Comparison of ENCODE assay signal across 9 cellular contexts in genomic region chr11:104799251-104799650, GRCh38.
A peak's percentile ranks its signal among the peaks of the same experiment; 100 is the strongest.
DNase-seq lines count a peak whose midpoint lies in the region; ATAC-seq and TF ChIP-seq lines count a peak whose summit lies in the region.
"Had no signal": no experiment of that assay in that cellular context is flagged by ENCODE, and none has a peak within 500 bp of the region (broad histone marks: within the 10 kb centered on the region; RNA-seq: fewer than 3 reads in every experiment).

No MANE protein-coding gene starts in this region.

- H3K27me3 ChIP-seq in fibroblast of lung (ENCODE audit: control insufficient read depth, insufficient read depth, low read length), result no peaks in the 10 kb centered on the region
- H3K27me3 ChIP-seq in colonic mucosa, result no peaks in the 10 kb centered on the region

- H3K79me2 ChIP-seq in fibroblast of lung (ENCODE audit: control insufficient read depth, insufficient read depth, low read length), result no peaks in the 10 kb centered on the region

- no peak overlapping the region for H3K9ac ChIP-seq in fibroblast of lung (ENCODE audit: insufficient read depth, low read length)
- H3K9ac ChIP-seq in colonic mucosa (ENCODE audit: low read depth in 2 of 2, low read length in 2 of 2), result no peak overlapping the region

- ATAC-seq in GM18867 (IDR thresholded peaks at IDR 0.05; ENCODE audit: unreplicated experiment), result peak; percentile 97
- ATAC-seq in GM21619 (IDR thresholded peaks at IDR 0.05; ENCODE audit: unreplicated experiment), result peak; percentile 89
- peak; percentile 85 for ATAC-seq in HG03457 (IDR thresholded peaks at IDR 0.05; ENCODE audit: unreplicated experiment)

- H3K4me1 ChIP-seq in fibroblast of lung (ENCODE audit: control insufficient read depth, extremely low read depth, insufficient read depth, low read length) (no peaks in the 10 kb centered on the region), colonic mucosa (no peaks in the 10 kb centered on the region)

- H3K27ac ChIP-seq in fibroblast of lung (ENCODE audit: insufficient read depth, low read length), result no peak overlapping the region
- no peak overlapping the region for H3K27ac ChIP-seq in colonic mucosa

- H3K4me2 ChIP-seq in fibroblast of lung (ENCODE audit: extremely low read depth, insufficient read depth, low read length), result no peak overlapping the region

- no peak for TF ChIP-seq CTCF in fibroblast of lung (conservative IDR thresholded peaks at IDR 0.05 in 1 of 2, IDR thresholded peaks at IDR 0.05 in 1 of 2; ENCODE audit: low read depth in 1 of 2, low read length in 2 of 2)
- TF ChIP-seq CTCF in colonic mucosa (IDR thresholded peaks at IDR 0.05), result no peak

- intact Hi-C loops in colonic mucosa (cut with DNase I), result no loop called here

- H2AFZ ChIP-seq in fibroblast of lung (ENCODE audit: low read length), result peak overlapping the region; percentile 43

- peak overlapping the region in 1 of 4 experiments; percentile 39 for H3K4me3 ChIP-seq in fibroblast of lung (replicated peaks in 1 of 4; ENCODE audit: control extremely low read depth in 1 of 4, insufficient read depth in 1 of 4, low read depth in 3 of 4, low read length in 4 of 4)
- H3K4me3 ChIP-seq in colonic mucosa, result no peak overlapping the region

- no peak for DNase-seq in fibroblast of lung (ENCODE audit: low read depth in 2 of 2)
- no peak for DNase-seq in inferior parietal cortex (ENCODE audit: extremely low spot score)
- no peak for DNase-seq in LoVo (ENCODE audit: low spot score)
- DNase-seq in colonic mucosa, result no peak
- DNase-seq in NCI-H1417 treated with DMSO at 0.1 percent for 48 hours (lab: John Stamatoyannopoulos, UW), result no peak
- DNase-seq: caudate nucleus had no signal

- H3K9me3 ChIP-seq in fibroblast of lung (ENCODE audit: control insufficient read depth, insufficient read depth, low read depth, low read length) (no peaks in the 10 kb centered on the region), colonic mucosa (no peaks in the 10 kb centered on the region)

- H3K36me3 ChIP-seq in fibroblast of lung (ENCODE audit: control insufficient read depth, insufficient read depth, low read length) (no peaks in the 10 kb centered on the region), colonic mucosa (no peaks in the 10 kb centered on the region)

- H4K20me1 ChIP-seq in fibroblast of lung (ENCODE audit: control insufficient read depth, extremely low read depth, insufficient read depth, low read length), result no peaks in the 10 kb centered on the region
